ENCODE assay signal across 18 cellular contexts in the genomic region with DNA sequence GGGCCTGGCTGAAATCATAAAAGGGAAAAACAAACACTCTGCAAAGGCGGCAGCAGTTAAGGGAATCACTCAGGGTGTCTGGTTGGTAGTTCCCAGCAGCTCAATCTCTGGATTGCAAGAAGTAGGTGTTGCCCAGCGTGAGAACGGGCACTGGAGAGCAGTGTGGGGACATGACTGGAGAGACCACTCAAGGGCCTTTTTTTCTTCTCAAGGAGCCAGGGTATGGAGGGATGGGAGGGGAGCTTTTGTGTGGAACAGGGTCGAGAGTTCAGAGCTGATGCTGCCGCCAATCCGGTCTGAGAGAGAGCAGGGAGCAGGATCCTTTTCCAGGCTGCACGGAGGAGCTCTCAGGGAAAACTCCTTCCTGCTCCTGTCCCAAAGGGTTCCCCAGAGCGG. TPM values are rescaled to one million over a fixed set of nuclear protein-coding genes. Genes with fewer than 3 reads are reported as not detected.
DNase-seq lines count a peak whose midpoint lies in the region; ATAC-seq, FAIRE-seq and TF ChIP-seq lines count a peak whose summit lies in the region.
"Had no signal": no experiment of that assay in that cellular context is flagged by ENCODE, and none has a peak within 500 bp of the region (broad histone marks: within the 10 kb centered on the region; RNA-seq: fewer than 3 reads in every experiment).

No MANE protein-coding gene starts in this region.

- H3K27ac ChIP-seq in body of pancreas = no peak overlapping the region
- no peak overlapping the region for H3K27ac ChIP-seq in small intestine (ENCODE audit: low read depth in 1 of 2, low read length in 1 of 2)
- no peak overlapping the region for H3K27ac ChIP-seq in spleen
- H3K27ac ChIP-seq: 22Rv1; BLaER1 treated with 17β-estradiol and CSF1 and Interleukin-3, amounts not matched to agents 10 nM and 100 nM had no signal

- H3K36me3 ChIP-seq in body of pancreas (replicated peaks in 1 of 2; ENCODE audit: insufficient read depth in 1 of 2, low read depth in 2 of 2) (no peaks in the 10 kb centered on the region), small intestine (ENCODE audit: control insufficient read depth in 2 of 2, insufficient read depth in 2 of 2, low read length in 2 of 2) (no peaks in the 10 kb centered on the region), spleen (no peaks in the 10 kb centered on the region)
- H3K36me3 ChIP-seq: BLaER1 treated with 17β-estradiol and CSF1 and Interleukin-3, amounts not matched to agents 10 nM and 100 nM had no signal

- H3K4me3 ChIP-seq in body of pancreas = no peak overlapping the region
- H3K4me3 ChIP-seq in small intestine (ENCODE audit: low read depth in 1 of 2, low read length in 2 of 2) = no peak overlapping the region
- no peak overlapping the region for H3K4me3 ChIP-seq in spleen
- H3K4me3 ChIP-seq: BLaER1 treated with 17β-estradiol and CSF1 and Interleukin-3, amounts not matched to agents 10 nM and 100 nM; GM12878 had no signal

- no peak for TF ChIP-seq CTCF in body of pancreas (IDR thresholded peaks at IDR 0.05)
- no peak for TF ChIP-seq CTCF in spleen (IDR thresholded peaks at IDR 0.05 in 8 of 11, conservative IDR thresholded peaks at IDR 0.05 in 3 of 11)

- H3K27me3 ChIP-seq in body of pancreas (no peaks in the 10 kb centered on the region), small intestine (ENCODE audit: control insufficient read depth in 2 of 2, insufficient read depth in 2 of 2, low read length in 2 of 2) (no peaks in the 10 kb centered on the region), spleen (replicated peaks in 1 of 7) (no peaks in the 10 kb centered on the region)
- H3K27me3 ChIP-seq: BLaER1 treated with 17β-estradiol and CSF1 and Interleukin-3, amounts not matched to agents 10 nM and 100 nM had no signal

- FAIRE-seq in small intestine (lab: Jason Lieb, UNC) = no peak
- FAIRE-seq: GM12878, keratinocyte had no signal

- peak; percentile 79 for ATAC-seq in body of pancreas
- no peak for ATAC-seq in HG02798 (IDR thresholded peaks at IDR 0.05; ENCODE audit: poor library complexity, unreplicated experiment)
- ATAC-seq: activated T-cell treated with anti-CD3 and anti-CD28 coated beads, Interleukin-2, amount 50 U/mL, for 72 hours; GM12878; SK-N-SH treated with all-trans-retinoic acid at 6 μM for 48 hours had no signal

- no peak for TF ChIP-seq POLR2A in body of pancreas (IDR thresholded peaks at IDR 0.05)
- TF ChIP-seq POLR2A in spleen (IDR thresholded peaks at IDR 0.05) = no peak

- intact Hi-C loops in body of pancreas (cut with DNase I) (no loop called here), spleen (cut with DNase I; ENCODE audit: low total_unique reads) (no loop called here)

- H3K4me1 ChIP-seq in body of pancreas (peaks cover 7% of the 10 kb centered on the region), small intestine (ENCODE audit: control insufficient read depth in 2 of 2, insufficient read depth in 1 of 2, low read depth in 1 of 2, low read length in 1 of 2) (no peaks in the 10 kb centered on the region), spleen (no peaks in the 10 kb centered on the region)

- no peaks in the 10 kb centered on the region for H3K9me3 ChIP-seq in body of pancreas
- H3K9me3 ChIP-seq in small intestine (ENCODE audit: control insufficient read depth, low read depth) = no peaks in the 10 kb centered on the region
- H3K9me3 ChIP-seq in spleen = no peaks in the 10 kb centered on the region
- H3K9me3 ChIP-seq: BLaER1 treated with 17β-estradiol and CSF1 and Interleukin-3, amounts not matched to agents 10 nM and 100 nM had no signal

- DNase-seq in DMS 273 (lab: John Stamatoyannopoulos, UW; ENCODE audit: unreplicated experiment) = peak; percentile 21
- no peak for DNase-seq in DMS 273 treated with DMSO at 0.1 percent for 48 hours (lab: John Stamatoyannopoulos, UW)
- peak; percentile 68 for DNase-seq in NCI-H2107 treated with DMSO at 0.1 percent for 48 hours (lab: John Stamatoyannopoulos, UW; ENCODE audit: unreplicated experiment)
- DNase-seq in body of pancreas = peak; percentile 29 to 69 (median 59)
- peak; percentile 12 for DNase-seq in small intestine
- no peak for DNase-seq in spleen
- no peak for DNase-seq in cortex of kidney (lab: John Stamatoyannopoulos, UW)
- DNase-seq: activated CD4-positive, alpha-beta T cell treated with anti-CD3 and anti-CD28 coated beads, Interleukin-2, amount 50 U/mL, for 4 hours; activated T-cell treated with anti-CD3 and anti-CD28 coated beads, Interleukin-2, amount 50 U/mL, for 72 hours; HCEC 1CT; head of caudate nucleus; IMR-90 had no signal

- 17 to 31% methylated on average over 8 of the region's 8 CpGs for WGBS in body of pancreas, 2 donors
- WGBS in small intestine, 3 donors = 14 to 35% (median 24%) methylated on average over 8 of the region's 8 CpGs
- WGBS in spleen, 5 donors = 55 to 75% (median 71%) methylated on average over 8 of the region's 8 CpGs

RNA-seq across cellular contexts. Expression of a gene that starts 15.2 kb away (rescaled TPM):
- 1 to 10 TPM in 1 of 2 donors, not detected in 1; 4.7 TPM for total RNA-seq in body of pancreas
- 1 to 10 TPM in 2 of 3 donors, not detected in 1; 2.2 to 5.1 TPM for polyA plus RNA-seq in small intestine
- 1 to 10 TPM in 6 of 7 donors, under 1 TPM in 1; 0.97 to 6.3 (median 3.5) TPM for total RNA-seq in spleen
- 1 to 10 TPM in 1 of 3 donors, under 1 TPM in 2; 0.80 to 2.6 (median 1.00) TPM for polyA plus RNA-seq in spleen
- total RNA-seq: activated T-cell treated with anti-CD3 and anti-CD28 coated beads, Interleukin-2, amount 50 U/mL, for 72 hours; IMR-90 had no signal
- polyA plus RNA-seq: IMR-90 had no signal

Comparison
In these comparisons a context has a peak if more than half of its experiments do, and no peak if none do; other contexts are left out.
1. DNase-seq: peak in DMS 273 (single experiment), NCI-H2107 treated with DMSO at 0.1 percent for 48 hours (single experiment), body of pancreas (4 of 4) and small intestine (single experiment); none in DMS 273 treated with DMSO at 0.1 percent for 48 hours (single experiment), spleen (single experiment) and cortex of kidney (single experiment).